ENCODE assay signal across 10 cellular contexts in genomic region chr7:158858592-158859503, GRCh38. TPM values are rescaled to one million over a fixed set of nuclear protein-coding genes. Genes with fewer than 3 reads are reported as not detected.
DNase-seq lines count a peak whose midpoint lies in the region; ATAC-seq and TF ChIP-seq lines count a peak whose summit lies in the region.
"Had no signal": no experiment of that assay in that cellular context is flagged by ENCODE, and none has a peak within 500 bp of the region (broad histone marks: within the 10 kb centered on the region; RNA-seq: fewer than 3 reads in every experiment).

No MANE protein-coding gene starts in this region.

- no peak overlapping the region for H3K4me3 ChIP-seq in BLaER1 treated with 17β-estradiol and CSF1 and Interleukin-3, amounts not matched to agents 10 nM and 100 nM
- no peak overlapping the region for H3K4me3 ChIP-seq in prostate gland

- H3K27ac ChIP-seq in BLaER1 treated with 17β-estradiol and CSF1 and Interleukin-3, amounts not matched to agents 10 nM and 100 nM, result peak overlapping the region in 2 of 11 experiments; percentile 5 to 38; a peak in 2 of 22 replicates
- H3K27ac ChIP-seq in prostate gland, result no peak overlapping the region

- ATAC-seq in GM18505 (IDR thresholded peaks at IDR 0.05; ENCODE audit: unreplicated experiment) (no peak), HG03378 (IDR thresholded peaks at IDR 0.05; ENCODE audit: unreplicated experiment) (no peak)

- H3K27me3 ChIP-seq in BLaER1 treated with 17β-estradiol and CSF1 and Interleukin-3, amounts not matched to agents 10 nM and 100 nM, result no peaks in the 10 kb centered on the region
- H3K27me3 ChIP-seq in prostate gland (replicated peaks; ENCODE audit: insufficient read depth), result no peaks in the 10 kb centered on the region

- intact Hi-C loops in prostate gland (cut with DNase I), result no loop called here

- peak; percentile 29 for DNase-seq in HT-29 (ENCODE audit: low spot score)
- peak; percentile 31 for DNase-seq in amniotic epithelial cell (ENCODE audit: low read depth)
- no peak for DNase-seq in mesothelial cell of epicardium (ENCODE audit: low spot score in 2 of 2, unreplicated experiment in 2 of 2)
- no peak for DNase-seq in DMS114 treated with DMSO at 0.1 percent for 48 hours (lab: John Stamatoyannopoulos, UW; ENCODE audit: unreplicated experiment)
- DNase-seq in prostate gland (ENCODE audit: low spot score), result no peak
- DNase-seq: amygdala, NCI-H1436 treated with DMSO at 0.1 percent for 48 hours had no signal

- no peaks in the 10 kb centered on the region for H3K36me3 Mint-ChIP-seq in mesothelial cell of epicardium

- TF ChIP-seq CTCF in mesothelial cell of epicardium (IDR thresholded peaks at IDR 0.05; ENCODE audit: unreplicated experiment), result no peak
- no peak for TF ChIP-seq CTCF in prostate gland (IDR thresholded peaks at IDR 0.05)

- H3K4me2 ChIP-seq in BLaER1 treated with 17β-estradiol and CSF1 and Interleukin-3, amounts not matched to agents 10 nM and 100 nM, result peak overlapping the region; percentile 71 to 91 (median 83); a peak in 21 of 22 replicates

- peaks cover 38 to 54% (median 47%) of the 10 kb centered on the region in 10 experiments for H3K4me1 ChIP-seq in BLaER1 treated with 17β-estradiol and CSF1 and Interleukin-3, amounts not matched to agents 10 nM and 100 nM
- H3K4me1 ChIP-seq in prostate gland (replicated peaks), result no peaks in the 10 kb centered on the region

- peaks cover 0 to 6% (median 0%) of the 10 kb centered on the region in 11 experiments; a peak in 1 of 22 replicates for H3K9me3 ChIP-seq in BLaER1 treated with 17β-estradiol and CSF1 and Interleukin-3, amounts not matched to agents 10 nM and 100 nM (replicated peaks in 1 of 11)
- H3K9me3 ChIP-seq in prostate gland, result no peaks in the 10 kb centered on the region

- H3K9ac ChIP-seq in BLaER1 treated with 17β-estradiol and CSF1 and Interleukin-3, amounts not matched to agents 10 nM and 100 nM, result peak overlapping the region in 3 of 11 experiments; percentile 11 to 42 (median 14); a peak in 2 of 22 replicates

- peaks cover 0 to 22% (median 0%) of the 10 kb centered on the region in 11 experiments; a peak in 3 of 22 replicates for H4K20me1 ChIP-seq in BLaER1 treated with 17β-estradiol and CSF1 and Interleukin-3, amounts not matched to agents 10 nM and 100 nM

- H3K27me3 Mint-ChIP-seq in mesothelial cell of epicardium (ENCODE audit: low read depth), result no peaks in the 10 kb centered on the region

- H3K27ac Mint-ChIP-seq in mesothelial cell of epicardium, result peak overlapping the region; percentile 97

- H3K36me3 ChIP-seq in BLaER1 treated with 17β-estradiol and CSF1 and Interleukin-3, amounts not matched to agents 10 nM and 100 nM, result 0 out of 22 replicates have a peak, but pooled peaks cover 0 to 8% (median 0%) of the 10 kb centered on the region in 11 experiments
- no peaks in the 10 kb centered on the region for H3K36me3 ChIP-seq in prostate gland

- TF ChIP-seq POLR2A in GM18505 (IDR thresholded peaks at IDR 0.05; ENCODE audit: borderline replicate concordance, extremely low read depth, insufficient read depth, insufficient read length) (no peak), prostate gland (IDR thresholded peaks at IDR 0.05) (no peak)

- peaks cover 27% of the 10 kb centered on the region for H3K4me1 Mint-ChIP-seq in mesothelial cell of epicardium

- H3K9me3 Mint-ChIP-seq in mesothelial cell of epicardium, result no peaks in the 10 kb centered on the region

- 82% methylated on average over 5 of the region's 5 CpGs for whole genome bisulfite sequencing in prostate gland

- H3K4me3 Mint-ChIP-seq in mesothelial cell of epicardium, result peak overlapping the region; percentile 59

RNA-seq across cellular contexts. Expression of gene DYNC2I1, which starts 2.5 kb away (rescaled TPM):
- 12.4 and 15.5 TPM in 2 replicates for total RNA-seq in HT-29 (2014; rRNA removed; shearing (Covaris generic))
- total RNA-seq in mesothelial cell of epicardium (31.1 to 36.2 TPM (median 36.0 TPM) in 3 replicates), prostate gland (10 to 100 TPM; 14.3 to 35.0 TPM)

RNA-seq across cellular contexts. Expression of gene ESYT2, which starts 29.5 kb away (rescaled TPM):
- total RNA-seq in HT-29 (2014; rRNA removed; shearing (Covaris generic)), result 75.4 and 76.4 TPM in 2 replicates
- total RNA-seq in mesothelial cell of epicardium (36.5 to 37.1 TPM (median 36.7 TPM) in 3 replicates), prostate gland (10 to 100 TPM; 60.8 to 75.1 TPM)

Comparison
In these comparisons a context has a peak if more than half of its experiments do, and no peak if none do; other contexts are left out.
1. DNase-seq: peak in HT-29 (single experiment) and amniotic epithelial cell (single experiment); none in mesothelial cell of epicardium (0 of 2), DMS114 treated with DMSO at 0.1 percent for 48 hours (single experiment) and prostate gland (single experiment).